ENCODE assay signal across 8 cellular contexts in genomic region chr1:200670215-200671118, GRCh38. TPM values are rescaled to one million over a fixed set of nuclear protein-coding genes. Genes with fewer than 3 reads are reported as not detected.
A peak's percentile ranks its signal among the peaks of the same experiment; 100 is the strongest.
DNase-seq lines count a peak whose midpoint lies in the region; ATAC-seq lines count a peak whose summit lies in the region.

No MANE protein-coding gene starts in this region.

- ATAC-seq in GM18502 (IDR thresholded peaks at IDR 0.05; ENCODE audit: poor library complexity, unreplicated experiment) (peak; percentile 26), HG03039 (IDR thresholded peaks at IDR 0.05; ENCODE audit: unreplicated experiment) (peak; percentile 5), left ventricle myocardium superior (peak; percentile 9), HG03457 (IDR thresholded peaks at IDR 0.05; ENCODE audit: unreplicated experiment) (no peak)
- ATAC-seq in activated naive CD8-positive, alpha-beta T cell treated with anti-CD3 and anti-CD28 coated beads, Interleukin-2, amount 10 ng/mL, durations not matched to agents 7 days and 5 days (ENCODE audit: low read depth): no peak

- H3K36me3 ChIP-seq in trophoblast cell (ENCODE audit: control insufficient read depth in 1 of 2, insufficient read depth in 2 of 2, low read length in 2 of 2): peaks cover 8% of the 10 kb centered on the region in 2 experiments

- H3K79me2 ChIP-seq in trophoblast cell (ENCODE audit: control insufficient read depth, insufficient read depth, low read length, poor library complexity): peaks cover 9% of the 10 kb centered on the region

- no peaks in the 10 kb centered on the region for H3K4me1 ChIP-seq in trophoblast cell (ENCODE audit: control insufficient read depth in 1 of 2, insufficient read depth in 2 of 2, low read length in 2 of 2)

- H2BK120ac ChIP-seq in trophoblast cell (ENCODE audit: insufficient read depth, low read length, poor library complexity): peak overlapping the region; percentile 72

- H3K14ac ChIP-seq in trophoblast cell (ENCODE audit: low read length): peak overlapping the region; percentile 69

- H2BK5ac ChIP-seq in trophoblast cell (ENCODE audit: low read depth, low read length, poor library complexity): peak overlapping the region; percentile 94

- peak overlapping the region; percentile 87 for H3K27ac ChIP-seq in trophoblast cell (ENCODE audit: low read depth, low read length)

- peaks cover 9% of the 10 kb centered on the region for H3K79me1 ChIP-seq in trophoblast cell (ENCODE audit: low read length)

- no peak overlapping the region for H3K23ac ChIP-seq in trophoblast cell (ENCODE audit: low read length)

- H4K12ac ChIP-seq in trophoblast cell (ENCODE audit: low read depth, low read length): peak overlapping the region; percentile 86

- H4K8ac ChIP-seq in trophoblast cell (ENCODE audit: low read depth, low read length): peak overlapping the region; percentile 91

- peak overlapping the region; percentile 99 for H3K4me3 Mint-ChIP-seq in activated naive CD8-positive, alpha-beta T cell treated with anti-CD3 and anti-CD28 coated beads, Interleukin-2, amount 10 ng/mL, durations not matched to agents 7 days and 5 days

- peak; percentile 48 for DNase-seq in AG20443 (ENCODE audit: low spot score)
- peak; percentile 83 for DNase-seq in NCI-H510A treated with DMSO at 0.1 percent for 48 hours (lab: John Stamatoyannopoulos, UW)
- no peak for DNase-seq in activated naive CD8-positive, alpha-beta T cell treated with anti-CD3 and anti-CD28 coated beads, Interleukin-2, amount 10 ng/mL, durations not matched to agents 7 days and 5 days
- no peak for DNase-seq in left ventricle myocardium superior
- DNase-seq in trophoblast cell: peak; percentile 41 to 68

- H3K4me2 ChIP-seq in trophoblast cell (ENCODE audit: low read length): peak overlapping the region; percentile 90

- H3K4me1 Mint-ChIP-seq in activated naive CD8-positive, alpha-beta T cell treated with anti-CD3 and anti-CD28 coated beads, Interleukin-2, amount 10 ng/mL, durations not matched to agents 7 days and 5 days: peaks cover 23% of the 10 kb centered on the region

- peak overlapping the region; percentile 87 for H2BK12ac ChIP-seq in trophoblast cell (ENCODE audit: low read length)

- peak overlapping the region; percentile 73 for H3K9ac ChIP-seq in trophoblast cell (ENCODE audit: low read length)

- no peak overlapping the region for H2AK5ac ChIP-seq in trophoblast cell (ENCODE audit: low read length)

- no peaks in the 10 kb centered on the region for H3K9me3 Mint-ChIP-seq in activated naive CD8-positive, alpha-beta T cell treated with anti-CD3 and anti-CD28 coated beads, Interleukin-2, amount 10 ng/mL, durations not matched to agents 7 days and 5 days

- peak overlapping the region; percentile 73 for H3K4me3 ChIP-seq in trophoblast cell (ENCODE audit: low read depth, low read length)

- WGBS in trophoblast cell (ENCODE audit: extremely low coverage, insufficient coverage, insufficient read length): no CpG with 5 or more reads among the region's 16 CpGs

- peak overlapping the region; percentile 79 for H4K91ac ChIP-seq in trophoblast cell (ENCODE audit: low read depth, low read length)

- H3K18ac ChIP-seq in trophoblast cell (ENCODE audit: low read length): peak overlapping the region; percentile 63

- POLR2A ChIA-PET in activated naive CD8-positive, alpha-beta T cell treated with anti-CD3 and anti-CD28 coated beads, Interleukin-2, amount 10 ng/mL, durations not matched to agents 7 days and 5 days (lab: Charles Lee): interaction anchor here (0.5 to 3.0 kb wide), 9 partner anchors 10 to 378 kb away, joined by 3 to 30 read pairs (median 3); partner anchors contain the start of gene KIF14

- H3K27me3 ChIP-seq in trophoblast cell (ENCODE audit: insufficient read depth, low read length): no peaks in the 10 kb centered on the region

- peaks cover 13% of the 10 kb centered on the region for H3K36me3 Mint-ChIP-seq in activated naive CD8-positive, alpha-beta T cell treated with anti-CD3 and anti-CD28 coated beads, Interleukin-2, amount 10 ng/mL, durations not matched to agents 7 days and 5 days

- H2AFZ ChIP-seq in trophoblast cell (ENCODE audit: insufficient read depth, low read length, poor library complexity): peak overlapping the region; percentile 84

- peak overlapping the region; percentile 15 for H3K4ac ChIP-seq in trophoblast cell (ENCODE audit: low read depth, low read length)

- no peaks in the 10 kb centered on the region for H3K9me3 ChIP-seq in trophoblast cell (ENCODE audit: insufficient read depth, low read depth, low read length)

- H3K27me3 Mint-ChIP-seq in activated naive CD8-positive, alpha-beta T cell treated with anti-CD3 and anti-CD28 coated beads, Interleukin-2, amount 10 ng/mL, durations not matched to agents 7 days and 5 days: no peaks in the 10 kb centered on the region

- peak overlapping the region; percentile 93 for H3K27ac Mint-ChIP-seq in activated naive CD8-positive, alpha-beta T cell treated with anti-CD3 and anti-CD28 coated beads, Interleukin-2, amount 10 ng/mL, durations not matched to agents 7 days and 5 days

- intact Hi-C loops in left ventricle myocardium superior (cut with micrococcal nuclease): loop anchor here (5.0 kb wide), 1 partner anchor 132 kb away; no protein-coding TSS in a partner anchor

RNA-seq across cellular contexts. Expression of gene DDX59, which starts 0.8 kb away (rescaled TPM):
- 10 to 100 TPM; 28.1 to 33.9 TPM for total RNA-seq in activated naive CD8-positive, alpha-beta T cell treated with anti-CD3 and anti-CD28 coated beads, Interleukin-2, amount 10 ng/mL, durations not matched to agents 7 days and 5 days
- 12.6 TPM for total RNA-seq in left ventricle myocardium superior
- 20.7 and 21.7 TPM in 2 replicates for polyA plus RNA-seq in trophoblast cell (2013)

RNA-seq across cellular contexts. Expression of gene KIF14, which starts 49.9 kb away (rescaled TPM):
- 10 to 100 TPM; 20.1 to 20.3 TPM for total RNA-seq in activated naive CD8-positive, alpha-beta T cell treated with anti-CD3 and anti-CD28 coated beads, Interleukin-2, amount 10 ng/mL, durations not matched to agents 7 days and 5 days
- 0.10 TPM for total RNA-seq in left ventricle myocardium superior
- 11.4 and 12.3 TPM in 2 replicates for polyA plus RNA-seq in trophoblast cell (2013)

Comparison
In these comparisons a context has a peak if more than half of its experiments do, and no peak if none do; other contexts are left out.
1. DNase-seq: peak in AG20443 (single experiment), NCI-H510A treated with DMSO at 0.1 percent for 48 hours (single experiment) and trophoblast cell (2 of 2); none in activated naive CD8-positive, alpha-beta T cell treated with anti-CD3 and anti-CD28 coated beads, Interleukin-2, amount 10 ng/mL, durations not matched to agents 7 days and 5 days (single experiment) and left ventricle myocardium superior (single experiment).
2. ATAC-seq: peak in GM18502 (single experiment), HG03039 (single experiment) and left ventricle myocardium superior (single experiment); none in activated naive CD8-positive, alpha-beta T cell treated with anti-CD3 and anti-CD28 coated beads, Interleukin-2, amount 10 ng/mL, durations not matched to agents 7 days and 5 days (single experiment) and HG03457 (single experiment).
3. RNA of gene KIF14, which starts 49.9 kb away (total RNA-seq): 20.1 to 20.3 TPM in activated naive CD8-positive, alpha-beta T cell treated with anti-CD3 and anti-CD28 coated beads, Interleukin-2, amount 10 ng/mL, durations not matched to agents 7 days and 5 days; 0.10 TPM in left ventricle myocardium superior (single experiment); every median in the first group is over 10 times any median in the second.